8 cellular contexts compared by ENCODE assay signal in genomic region chr17:62968445-62968923, GRCh38. TPM values are rescaled to one million over a fixed set of nuclear protein-coding genes. Genes with fewer than 3 reads are reported as not detected.
DNase-seq lines count a peak whose midpoint lies in the region; ATAC-seq and TF ChIP-seq lines count a peak whose summit lies in the region.

No MANE protein-coding gene starts in this region.

- no peak overlapping the region for H3K27ac Mint-ChIP-seq in WTC11

- H3K4me3 ChIP-seq in mesenchymal stem cell (ENCODE audit: insufficient read depth in 1 of 2, low read depth in 1 of 2, low read length in 2 of 2), result peak overlapping the region in 1 of 2 experiments; percentile 97

- H3K14ac ChIP-seq in mesenchymal stem cell (ENCODE audit: low read length in 2 of 2), result no peak overlapping the region

- no peak overlapping the region for H2AK5ac ChIP-seq in mesenchymal stem cell (ENCODE audit: low read length, severe bottlenecking)

- POLR2A ChIA-PET in WTC11 (lab: Charles Lee), result no interaction called here

- H3K9ac ChIP-seq in mesenchymal stem cell (ENCODE audit: low read length), result peak overlapping the region; percentile 87

- H3K4me3 Mint-ChIP-seq in WTC11, result peak overlapping the region; percentile 35

- no peak overlapping the region for H3K18ac ChIP-seq in mesenchymal stem cell (ENCODE audit: low read depth in 1 of 2, low read length in 2 of 2)

- DNase-seq in AML-193 (lab: John Stamatoyannopoulos, UW), result peak; percentile 97 to 98
- peak; percentile 89 for DNase-seq in NCI-H2227 treated with DMSO at 0.1 percent for 48 hours (lab: John Stamatoyannopoulos, UW)
- DNase-seq in WTC11 (ENCODE audit: low spot score), result peak; percentile 29
- DNase-seq in effector CD8-positive, alpha-beta T cell (lab: John Stamatoyannopoulos, UW), result peak; percentile 29
- peak; percentile 91 for DNase-seq in mesenchymal stem cell
- peak; percentile 31 for DNase-seq in stimulated activated naive CD4-positive, alpha-beta T cell treated with Interleukin-2 at 50 U/mL for 16 hours (lab: John Stamatoyannopoulos, UW)

- ATAC-seq in GM18861 (IDR thresholded peaks at IDR 0.05; ENCODE audit: unreplicated experiment) (peak; percentile 76), HG03280 (IDR thresholded peaks at IDR 0.05; ENCODE audit: unreplicated experiment) (peak; percentile 74), WTC11 (peak; percentile 59)

- H3K79me1 ChIP-seq in mesenchymal stem cell (replicated peaks; ENCODE audit: low read length, poor library complexity, severe bottlenecking), result no peaks in the 10 kb centered on the region

- no peak overlapping the region for H3K4ac ChIP-seq in mesenchymal stem cell (ENCODE audit: low read depth in 1 of 2, low read length in 2 of 2)

- H2BK12ac ChIP-seq in mesenchymal stem cell (ENCODE audit: low read length in 2 of 2), result no peak overlapping the region

- H4K91ac ChIP-seq in mesenchymal stem cell (ENCODE audit: low read length), result no peak overlapping the region

- H4K8ac ChIP-seq in mesenchymal stem cell (ENCODE audit: low read length), result no peak overlapping the region

- H3K9me3 ChIP-seq in mesenchymal stem cell (ENCODE audit: control insufficient read depth, low read length), result no peaks in the 10 kb centered on the region

- H3K23ac ChIP-seq in mesenchymal stem cell (ENCODE audit: low read length in 2 of 2), result no peak overlapping the region

- H3K27me3 Mint-ChIP-seq in WTC11 (ENCODE audit: low read depth), result peaks cover 30% of the 10 kb centered on the region

- WGBS in mesenchymal stem cell, result 0% methylated on average over 3 of the region's 3 CpGs

- peak overlapping the region; percentile 13 for H3K27ac ChIP-seq in mesenchymal stem cell (ENCODE audit: low read length, poor library complexity, severe bottlenecking)

- TF ChIP-seq CTCF in WTC11 (IDR thresholded peaks at IDR 0.05), result peak; percentile 35; the same call in 1 of the 2 replicates

- H3K9me3 Mint-ChIP-seq in WTC11, result peaks cover 18% of the 10 kb centered on the region

- CTCF ChIA-PET in WTC11 (lab: Charles Lee), result interaction anchor here (0.7 to 1.8 kb wide), 5 partner anchors 214 to 296 kb away, joined by 3 to 7 read pairs (median 5); no protein-coding TSS in a partner anchor

- H3K36me3 Mint-ChIP-seq in WTC11, result peaks cover 15% of the 10 kb centered on the region

- no peak overlapping the region for H2BK15ac ChIP-seq in mesenchymal stem cell (ENCODE audit: low read depth, poor library complexity, severe bottlenecking)

- no peak overlapping the region for H2BK5ac ChIP-seq in mesenchymal stem cell (ENCODE audit: low read depth, low read length, poor library complexity, severe bottlenecking)

- H2AFZ ChIP-seq in mesenchymal stem cell (ENCODE audit: low read depth, low read length), result no peak overlapping the region

- peaks cover 36% of the 10 kb centered on the region for H3K4me1 Mint-ChIP-seq in WTC11

- H3K27me3 ChIP-seq in mesenchymal stem cell (ENCODE audit: control insufficient read depth in 1 of 2, insufficient read depth in 1 of 2, low read length in 2 of 2), result no peaks in the 10 kb centered on the region

- H3K4me2 ChIP-seq in mesenchymal stem cell (ENCODE audit: low read length, poor library complexity, severe bottlenecking), result peak overlapping the region; percentile 40

- no peak overlapping the region for H2BK120ac ChIP-seq in mesenchymal stem cell (ENCODE audit: low read depth, low read length)

- peaks cover 10% of the 10 kb centered on the region for H3K4me1 ChIP-seq in mesenchymal stem cell (ENCODE audit: control insufficient read depth, insufficient read depth, low read depth, low read length)

- peaks cover 0 to 2% of the 10 kb centered on the region in 2 experiments for H3K36me3 ChIP-seq in mesenchymal stem cell (ENCODE audit: control insufficient read depth in 1 of 2, insufficient read depth in 2 of 2, low read depth in 1 of 2, low read length in 2 of 2)

TF ChIP-seq in WTC11, 78 proteins besides CTCF, POLR2A, EP300 and RAD21:
- TF ChIP-seq ATF3 (CRISPR knock-in tag; conservative IDR thresholded peaks at IDR 0.05), result no peak
- TF ChIP-seq NFATC4 (CRISPR knock-in tag; IDR thresholded peaks at IDR 0.05), result no peak
- no peak for TF ChIP-seq EMX1 (CRISPR knock-in tag; IDR thresholded peaks at IDR 0.05)
- TF ChIP-seq, protein P1, sequence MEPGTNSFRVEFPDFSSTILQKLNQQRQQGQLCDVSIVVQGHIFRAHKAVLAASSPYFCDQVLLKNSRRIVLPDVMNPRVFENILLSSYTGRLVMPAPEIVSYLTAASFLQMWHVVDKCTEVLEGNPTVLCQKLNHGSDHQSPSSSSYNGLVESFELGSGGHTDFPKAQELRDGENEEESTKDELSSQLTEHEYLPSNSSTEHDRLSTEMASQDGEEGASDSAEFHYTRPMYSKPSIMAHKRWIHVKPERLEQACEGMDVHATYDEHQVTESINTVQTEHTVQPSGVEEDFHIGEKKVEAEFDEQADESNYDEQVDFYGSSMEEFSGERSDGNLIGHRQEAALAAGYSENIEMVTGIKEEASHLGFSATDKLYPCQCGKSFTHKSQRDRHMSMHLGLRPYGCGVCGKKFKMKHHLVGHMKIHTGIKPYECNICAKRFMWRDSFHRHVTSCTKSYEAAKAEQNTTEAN (CRISPR knock-in tag; IDR thresholded peaks at IDR 0.05), result no peak
- TF ChIP-seq NFE2L1 (CRISPR knock-in tag; IDR thresholded peaks at IDR 0.05), result no peak
TF ChIP-seq in WTC11: peak in this region for 0.

RNA-seq across cellular contexts. Expression of gene TANC2, which starts 2.4 kb away (rescaled TPM):
- 15.6 to 18.6 TPM (median 15.9 TPM) in 3 replicates for total RNA-seq in WTC11 (2021)
- polyA plus RNA-seq in mesenchymal stem cell (2013, experiment 1 of 2), result 10.9 TPM
- 9.4 TPM for polyA plus RNA-seq in mesenchymal stem cell (2013, experiment 2 of 2)

Comparison
In these comparisons a context has a peak if more than half of its experiments do, and no peak if none do; other contexts are left out.
1. DNase-seq: peak in every context shown above with its lines; median percentile 98 in AML-193; 91 in mesenchymal stem cell; 89 in NCI-H2227 treated with DMSO at 0.1 percent for 48 hours; 31 in stimulated activated naive CD4-positive, alpha-beta T cell treated with Interleukin-2 at 50 U/mL for 16 hours; 29 in WTC11; 29 in effector CD8-positive, alpha-beta T cell.